In the genomic region with DNA sequence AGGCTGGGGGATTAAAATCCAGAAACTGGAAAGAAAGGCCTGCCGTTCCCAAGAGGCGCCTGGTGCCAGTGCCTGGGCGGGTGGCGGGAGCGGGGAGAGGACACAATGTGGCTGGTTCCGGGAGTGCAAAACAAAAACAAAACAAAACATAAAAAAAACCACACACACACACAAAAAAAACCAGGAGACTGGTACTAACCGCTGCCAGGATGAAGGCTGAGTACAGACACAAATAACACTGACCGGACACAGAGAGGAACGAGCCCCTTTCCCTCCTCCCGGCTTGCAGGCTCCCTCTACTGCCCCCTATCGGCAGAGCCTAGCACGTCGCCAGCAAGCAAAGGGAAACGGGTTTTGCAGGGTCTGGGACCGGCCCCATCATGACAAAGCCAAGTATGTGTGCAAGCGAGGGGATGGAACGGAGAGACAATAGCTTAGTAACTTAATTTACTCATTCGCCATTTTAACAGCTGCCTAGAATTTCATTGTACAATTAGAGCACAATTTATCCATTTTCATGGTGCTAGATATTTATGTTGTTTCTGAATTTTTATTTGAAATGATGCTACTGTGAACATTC, we compare ENCODE assay signal across 8 cellular contexts. TPM values are rescaled to one million over a fixed set of nuclear protein-coding genes. Genes with fewer than 3 reads are reported as not detected.
A peak's percentile ranks its signal among the peaks of the same experiment; 100 is the strongest.
DNase-seq lines count a peak whose midpoint lies in the region; ATAC-seq and TF ChIP-seq lines count a peak whose summit lies in the region.

No MANE protein-coding gene starts in this region.

- H3K4me3 ChIP-seq in choroid plexus epithelial cell (ENCODE audit: low read depth, low read length): peak overlapping the region; percentile 56

- DNase-seq in NCI-H2081 (lab: John Stamatoyannopoulos, UW) (peak; percentile 56 to 66), NCI-H2081 treated with DMSO at 0.1 percent for 48 hours (lab: John Stamatoyannopoulos, UW) (no peak), NCI-H345 treated with DMSO at 0.1 percent for 48 hours (lab: John Stamatoyannopoulos, UW; ENCODE audit: unreplicated experiment) (peak; percentile 49), choroid plexus epithelial cell (ENCODE audit: low read depth) (peak; percentile 90), left colon (peak; percentile 71 to 87)
- DNase-seq in activated CD4-positive, alpha-beta T cell treated with anti-CD3 and anti-CD28 coated beads for 1 hour: peak; percentile 61
- DNase-seq in stimulated activated CD4-positive, alpha-beta T cell treated with anti-CD3 and anti-CD28 coated beads, Interleukin-1b, Interleukin-23, amount 100 ng/mL, for 24 hours (ENCODE audit: low read depth in 4 of 4, low spot score in 1 of 4): peak; percentile 65 to 71 (median 68)

- intact Hi-C loops in left colon (cut with DNase I, micrococcal nuclease): no loop called here

- ATAC-seq in HG02973 (IDR thresholded peaks at IDR 0.05; ENCODE audit: unreplicated experiment): peak; percentile 74
- ATAC-seq in left colon: peak; percentile 90

- TF ChIP-seq CTCF in choroid plexus epithelial cell (conservative IDR thresholded peaks at IDR 0.05; ENCODE audit: low read depth, low read length): peak; percentile 99

RNA-seq across cellular contexts. Expression of a gene that starts 17.9 kb away (rescaled TPM):
- 10 to 100 TPM; 76.3 to 76.9 TPM for total RNA-seq in left colon
